In genomic region chr13:20960663-20961309, GRCh38 we compare ENCODE assay signal across 1 cellular context.
TF ChIP-seq lines count a peak whose summit lies in the region.

No MANE protein-coding gene starts in this region.

TF ChIP-seq in HepG2, 621 proteins besides CTCF, POLR2A, EP300 and RAD21 (continued from another document):
- TF ChIP-seq ZNF362 (CRISPR knock-in tag; IDR thresholded peaks at IDR 0.05; ENCODE audit: borderline replicate concordance) (peak; percentile 51; the same call in 1 of the 2 replicates), THRA (CRISPR knock-in tag; IDR thresholded peaks at IDR 0.05; ENCODE audit: borderline replicate concordance) (0 out of 2 replicates have a peak, but pooled peaks have one; percentile 35), ZNF619 (CRISPR knock-in tag; IDR thresholded peaks at IDR 0.05) (no peak), ARID4A (CRISPR knock-in tag; IDR thresholded peaks at IDR 0.05; ENCODE audit: borderline replicate concordance) (peak; percentile 39; the same call in 1 of the 2 replicates), FOXK1 (CRISPR knock-in tag; IDR thresholded peaks at IDR 0.05; ENCODE audit: borderline replicate concordance, low read depth) (peak; percentile 26; the same call in 1 of the 2 replicates), FOXP1 (IDR thresholded peaks at IDR 0.05) (no peak), FOXP1 (CRISPR knock-in tag; IDR thresholded peaks at IDR 0.05) (peak; percentile 27; the same call in 1 of the 2 replicates), ARHGAP35 (CRISPR knock-in tag; IDR thresholded peaks at IDR 0.05; ENCODE audit: borderline replicate concordance) (no peak), TBX3 (IDR thresholded peaks at IDR 0.05; ENCODE audit: borderline replicate concordance) (no peak), PCBP2 (optimal IDR thresholded peaks at IDR 0.05; ENCODE audit: low read depth, low read length, poor library complexity, severe bottlenecking) (no peak), FOXA1 (IDR thresholded peaks at IDR 0.05) (no peak), FOXA1 (CRISPR knock-in tag; IDR thresholded peaks at IDR 0.05) (0 out of 2 replicates have a peak, but pooled peaks have one; percentile 21)
